In genomic region chr14:88168025-88168424, GRCh38 we compare ENCODE assay signal across 17 cellular contexts.
"Had no signal": no experiment of that assay in that cellular context is flagged by ENCODE, and none has a peak within 500 bp of the region (broad histone marks: within the 10 kb centered on the region; RNA-seq: fewer than 3 reads in every experiment).

No MANE protein-coding gene starts in this region.

- H3K4me1 ChIP-seq: adrenal gland had no signal

- DNase-seq: activated B cell treated with CpG ODN at 0.5 μM for 24 hours, NCI-H146, NCI-H2029 treated with DMSO at 0.1 percent for 48 hours, NCI-H2107, NCI-H510A, SIG-M5 had no signal

- H3K27ac ChIP-seq: adrenal gland, RWPE1, VCaP had no signal

- H3K4me1 Mint-ChIP-seq: brain had no signal

- H3K36me3 ChIP-seq: adrenal gland had no signal

- H3K9me3 ChIP-seq: adrenal gland had no signal

- H3K4me3 ChIP-seq: adrenal gland, K562 had no signal

- H3K4me3 Mint-ChIP-seq: activated B cell treated with CpG ODN at 0.5 μM for 24 hours; activated CD4-positive, alpha-beta memory T cell treated with anti-CD3 and anti-CD28 coated beads for 36 hours; activated naive CD4-positive, alpha-beta T cell treated with anti-CD3 and anti-CD28 coated beads for 36 hours; activated T-helper 1 cell treated with anti-CD3 and anti-CD28 coated beads, Interleukin-12 subunit alpha, Interleukin-12 subunit beta, Interleukin-2, Interleukin-4 antibody, amounts not matched to agents 30 ng/mL and 10 ng/mL and 1 ng/mL, durations not matched to agents 14 hours and 24 hours and 36 hours; brain; T-cell had no signal

- H3K27ac Mint-ChIP-seq: activated B cell treated with CpG ODN at 0.5 μM for 24 hours; activated CD4-positive, alpha-beta memory T cell treated with anti-CD3 and anti-CD28 coated beads for 36 hours; activated naive CD4-positive, alpha-beta T cell treated with anti-CD3 and anti-CD28 coated beads for 36 hours; activated naive CD4-positive, alpha-beta T cell treated with anti-CD3 and anti-CD28 coated beads, Interleukin-2, amount 50 U/mL, for 72 hours; activated T-helper 1 cell treated with anti-CD3 and anti-CD28 coated beads, Interleukin-12 subunit alpha, Interleukin-12 subunit beta, Interleukin-2, Interleukin-4 antibody, amounts not matched to agents 30 ng/mL and 10 ng/mL and 1 ng/mL, durations not matched to agents 14 hours and 24 hours and 36 hours; brain; T-cell had no signal

- H3K36me3 Mint-ChIP-seq: activated CD4-positive, alpha-beta memory T cell treated with anti-CD3 and anti-CD28 coated beads for 36 hours; activated naive CD4-positive, alpha-beta T cell treated with anti-CD3 and anti-CD28 coated beads, Interleukin-2, amount 50 U/mL, for 72 hours; brain; T-cell had no signal

- H3K9me3 Mint-ChIP-seq: activated naive CD4-positive, alpha-beta T cell treated with anti-CD3 and anti-CD28 coated beads for 36 hours; activated naive CD4-positive, alpha-beta T cell treated with anti-CD3 and anti-CD28 coated beads, Interleukin-2, amount 50 U/mL, for 72 hours; activated T-cell treated with anti-CD3 and anti-CD28 coated beads, Interleukin-2, amount 50 U/mL, for 4 hours had no signal
